Comparison of ENCODE assay signal across 8 cellular contexts in the genomic region with DNA sequence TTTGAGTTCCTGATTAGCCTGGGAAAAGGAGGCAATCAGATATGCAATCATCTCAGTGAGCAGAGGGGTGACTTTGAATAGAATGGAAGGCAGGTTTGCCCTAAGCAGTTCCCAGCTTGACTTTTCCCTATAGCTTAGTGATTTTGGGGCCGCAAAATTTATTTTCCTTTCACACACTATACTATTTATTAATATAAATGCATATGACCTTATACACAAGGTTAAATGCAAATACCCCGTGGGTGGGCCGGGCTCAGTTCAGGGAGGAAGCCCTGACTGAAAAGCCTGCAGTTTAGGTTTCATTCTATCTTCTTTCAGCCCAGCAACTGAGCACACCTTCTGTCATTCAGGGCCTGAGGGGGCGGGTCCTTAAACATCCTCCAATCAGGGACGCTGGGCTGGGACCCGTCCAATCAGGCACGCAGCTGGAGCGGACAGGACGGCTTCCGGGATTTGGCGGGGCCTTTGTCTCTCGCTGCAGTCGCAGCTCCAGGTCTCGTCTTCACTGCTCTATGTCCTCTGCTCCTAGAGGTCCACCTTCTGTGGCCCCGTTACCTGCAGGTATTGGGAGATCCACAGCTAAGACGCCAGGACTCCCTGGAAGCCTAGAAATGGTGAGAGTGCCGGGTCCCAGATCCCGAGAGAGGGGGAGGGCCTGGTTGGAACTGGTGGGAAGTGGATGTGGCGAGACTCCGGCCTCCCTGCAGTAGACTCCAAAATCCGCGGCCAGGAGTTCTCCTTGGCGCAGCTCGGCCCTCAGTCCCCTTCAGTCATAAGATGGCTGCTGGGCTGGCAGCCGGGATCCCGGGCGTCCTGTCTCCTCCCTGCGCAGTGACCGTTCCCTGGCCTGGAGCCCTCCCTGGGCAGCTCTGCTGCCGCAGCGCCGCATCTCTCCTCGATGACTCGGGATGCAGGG. TPM values are rescaled to one million over a fixed set of nuclear protein-coding genes. Genes with fewer than 3 reads are reported as not detected.
DNase-seq lines count a peak whose midpoint lies in the region; ATAC-seq and TF ChIP-seq lines count a peak whose summit lies in the region.

TSS of gene ZNF273 (plus strand) at position 468 of the 916 bp plus-strand sequence. CDS start at position 513, 45 bp downstream.

- H3K27me3 Mint-ChIP-seq in activated naive CD8-positive, alpha-beta T cell treated with anti-CD3 and anti-CD28 coated beads for 36 hours, result no peaks in the 10 kb centered on the region

- H3K4me3 ChIP-seq in cardiac muscle cell (peak within 1 kb of the TSS; percentile 96), parathyroid adenoma (ENCODE audit: low read depth, low read length) (peak within 1 kb of the TSS; percentile 70), tibial nerve (peak within 1 kb of the TSS; percentile 59 to 84 (median 70))

- peak; percentile 99 for ATAC-seq in HG02642 (IDR thresholded peaks at IDR 0.05; ENCODE audit: poor library complexity, unreplicated experiment)

- H2AFZ ChIP-seq in parathyroid adenoma, result peak within 1 kb of the TSS; percentile 86

- H3K27ac ChIP-seq in cardiac muscle cell, result peak within 1 kb of the TSS; percentile 61
- peak within 1 kb of the TSS; percentile 51 for H3K27ac ChIP-seq in parathyroid adenoma
- H3K27ac ChIP-seq in tibial nerve, result peak within 1 kb of the TSS in 2 of 4 donors; percentile 68 to 71

- H3K27me3 ChIP-seq in cardiac muscle cell (no peaks in the 10 kb centered on the region), parathyroid adenoma (ENCODE audit: control insufficient read depth, insufficient read depth, low read length) (no peaks in the 10 kb centered on the region), tibial nerve (no peaks in the 10 kb centered on the region)

- no peaks in the 10 kb centered on the region for H3K9me3 ChIP-seq in cardiac muscle cell (ENCODE audit: low read depth)
- H3K9me3 ChIP-seq in parathyroid adenoma (ENCODE audit: control insufficient read depth, low read length), result no peaks in the 10 kb centered on the region
- H3K9me3 ChIP-seq in tibial nerve, result no peaks in the 10 kb centered on the region

- peak in 1 of 2 donors; percentile 49 for TF ChIP-seq EP300 in tibial nerve (IDR thresholded peaks at IDR 0.05)

- 0 to 1% methylated on average over 22 to 31 of the region's 34 CpGs for WGBS in tibial nerve, 2 donors

- peaks cover 38% of the 10 kb centered on the region for H3K4me1 Mint-ChIP-seq in activated naive CD8-positive, alpha-beta T cell treated with anti-CD3 and anti-CD28 coated beads for 36 hours

- TF ChIP-seq CTCF in cardiac muscle cell (IDR thresholded peaks at IDR 0.05; ENCODE audit: low read depth, low read length) (no peak), parathyroid adenoma (IDR thresholded peaks at IDR 0.05) (no peak), tibial nerve (IDR thresholded peaks at IDR 0.05) (no peak)

- peak; percentile 65 for TF ChIP-seq POLR2A in GM10847 (IDR thresholded peaks at IDR 0.05; ENCODE audit: extremely low read depth, insufficient read length)
- peak in 1 of 2 donors; percentile 45 for TF ChIP-seq POLR2A in tibial nerve (IDR thresholded peaks at IDR 0.05)

- H3K36me3 ChIP-seq in cardiac muscle cell, result no peaks in the 10 kb centered on the region
- H3K36me3 ChIP-seq in parathyroid adenoma (ENCODE audit: control insufficient read depth, insufficient read depth, low read length), result no peaks in the 10 kb centered on the region
- H3K36me3 ChIP-seq in tibial nerve, result no peaks in the 10 kb centered on the region

- no peaks in the 10 kb centered on the region for H3K79me2 ChIP-seq in parathyroid adenoma

- DNase-seq in NCI-H1105 (lab: John Stamatoyannopoulos, UW) (peak; percentile 93), SKM-1 (lab: John Stamatoyannopoulos, UW; ENCODE audit: unreplicated experiment) (peak; percentile 86), cardiac muscle cell (ENCODE audit: low read depth in 1 of 2, low spot score in 1 of 2) (peak; percentile 88), tibial nerve (ENCODE audit: low spot score in 2 of 2) (peak; percentile 92 to 96)
- peak; percentile 89 for DNase-seq in activated naive CD8-positive, alpha-beta T cell treated with anti-CD3 and anti-CD28 coated beads for 36 hours

- H3K4me3 Mint-ChIP-seq in activated naive CD8-positive, alpha-beta T cell treated with anti-CD3 and anti-CD28 coated beads for 36 hours, result peak within 1 kb of the TSS; percentile 98

- H3K9me3 Mint-ChIP-seq in activated naive CD8-positive, alpha-beta T cell treated with anti-CD3 and anti-CD28 coated beads for 36 hours, result peaks cover 2% of the 10 kb centered on the region

- no peak within 1 kb of the TSS for H3K9ac ChIP-seq in parathyroid adenoma

- H3K4me2 ChIP-seq in parathyroid adenoma (ENCODE audit: low read length), result peak within 1 kb of the TSS; percentile 75

- H3K36me3 Mint-ChIP-seq in activated naive CD8-positive, alpha-beta T cell treated with anti-CD3 and anti-CD28 coated beads for 36 hours, result peaks cover 24% of the 10 kb centered on the region

- H3K27ac Mint-ChIP-seq in activated naive CD8-positive, alpha-beta T cell treated with anti-CD3 and anti-CD28 coated beads for 36 hours, result peak within 1 kb of the TSS; percentile 91

- H3K4me1 ChIP-seq in cardiac muscle cell (ENCODE audit: low read depth) (peaks cover 5% of the 10 kb centered on the region), parathyroid adenoma (no peaks in the 10 kb centered on the region), tibial nerve (peaks cover 0 to 17% (median 0%) of the 10 kb centered on the region in 4 donors)

RNA-seq across cellular contexts. Expression of gene ZNF273, which starts in this region (rescaled TPM):
- 10 to 100 TPM in 1 of 2 experiments, 1 to 10 TPM in 1; 9.8 to 10.2 TPM for total RNA-seq in activated naive CD8-positive, alpha-beta T cell treated with anti-CD3 and anti-CD28 coated beads for 36 hours
- total RNA-seq in cardiac muscle cell, result 4.2 and 4.8 TPM in 2 replicates
- 6.6 and 6.8 TPM in 2 replicates for polyA plus RNA-seq in cardiac muscle cell
- 10 to 100 TPM in 3 of 4 donors, 1 to 10 TPM in 1; 3.0 to 19.8 (median 13.2) TPM for total RNA-seq in tibial nerve
